In the genomic region with DNA sequence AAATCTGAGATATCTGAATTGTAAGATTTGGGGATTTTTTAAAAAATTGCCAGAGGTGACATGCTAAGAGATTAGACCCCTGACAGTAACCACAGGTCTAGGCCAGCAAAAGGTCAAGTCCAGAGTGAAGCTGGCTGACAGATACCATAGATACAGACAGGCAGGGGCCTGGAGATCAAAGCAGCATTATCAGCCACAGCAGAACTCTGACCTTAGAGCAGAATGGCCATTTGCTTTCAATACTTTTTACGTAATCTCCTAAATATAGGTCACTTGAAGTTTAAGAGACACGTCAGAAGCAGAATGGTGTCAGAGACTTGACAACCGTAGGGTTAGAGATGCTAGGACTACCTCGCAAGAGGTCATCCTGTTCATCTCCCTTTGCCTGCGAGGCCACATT, we compare ENCODE assay signal across 17 cellular contexts. TPM values are rescaled to one million over a fixed set of nuclear protein-coding genes. Genes with fewer than 3 reads are reported as not detected.
DNase-seq lines count a peak whose midpoint lies in the region; ATAC-seq and TF ChIP-seq lines count a peak whose summit lies in the region.
"Had no signal": no experiment of that assay in that cellular context is flagged by ENCODE, and none has a peak within 500 bp of the region (broad histone marks: within the 10 kb centered on the region; RNA-seq: fewer than 3 reads in every experiment).

No MANE protein-coding gene starts in this region.

- peak overlapping the region; percentile 53 for H3K27ac ChIP-seq in left ventricle myocardium inferior (replicated peaks)
- no peak overlapping the region for H3K27ac ChIP-seq in esophagus muscularis mucosa (replicated peaks in 1 of 4)
- no peak overlapping the region for H3K27ac ChIP-seq in mesendoderm (ENCODE audit: low read depth, low read length)

- TF ChIP-seq CTCF in left ventricle myocardium inferior (IDR thresholded peaks at IDR 0.05; ENCODE audit: borderline replicate concordance) (no peak), esophagus muscularis mucosa (IDR thresholded peaks at IDR 0.05) (no peak)

- H2BK120ac ChIP-seq in mesendoderm (ENCODE audit: low read depth, low read length) = no peak overlapping the region

- H3K4me1 ChIP-seq in left ventricle myocardium inferior (peaks cover 54% of the 10 kb centered on the region), esophagus muscularis mucosa (no peaks in the 10 kb centered on the region), mesendoderm (ENCODE audit: control insufficient read depth, low read depth, low read length) (no peaks in the 10 kb centered on the region)

- no peak overlapping the region for H3K56ac ChIP-seq in mesendoderm (ENCODE audit: low read length)

- no peak overlapping the region for H3K18ac ChIP-seq in mesendoderm (ENCODE audit: low read length)

- H3K4me3 ChIP-seq in left ventricle myocardium inferior (no peak overlapping the region), esophagus muscularis mucosa (no peak overlapping the region), mesendoderm (ENCODE audit: low read length) (no peak overlapping the region)

- H2AK5ac ChIP-seq in mesendoderm (ENCODE audit: low read length) = no peak overlapping the region

- no peak overlapping the region for H2BK5ac ChIP-seq in mesendoderm (ENCODE audit: low read length)

- H3K27me3 ChIP-seq in left ventricle myocardium inferior (ENCODE audit: low read depth) = no peaks in the 10 kb centered on the region
- no peaks in the 10 kb centered on the region for H3K27me3 ChIP-seq in esophagus muscularis mucosa
- no peaks in the 10 kb centered on the region for H3K27me3 ChIP-seq in mesendoderm (ENCODE audit: insufficient read depth, low read length, poor library complexity)

- no peak overlapping the region for H4K5ac ChIP-seq in mesendoderm (ENCODE audit: low read length)

- no peak overlapping the region for H3K23ac ChIP-seq in mesendoderm (ENCODE audit: low read length)

- H2BK15ac ChIP-seq in mesendoderm (replicated peaks; ENCODE audit: low read depth) = no peak overlapping the region

- no peak overlapping the region for H3K9ac ChIP-seq in mesendoderm (ENCODE audit: low read length)

- H4K8ac ChIP-seq in mesendoderm (ENCODE audit: low read depth, low read length) = no peak overlapping the region

- H3K9me3 ChIP-seq in left ventricle myocardium inferior (replicated peaks) = no peaks in the 10 kb centered on the region
- H3K9me3 ChIP-seq in esophagus muscularis mucosa = no peaks in the 10 kb centered on the region

- H3K36me3 ChIP-seq in left ventricle myocardium inferior (no peaks in the 10 kb centered on the region), esophagus muscularis mucosa (no peaks in the 10 kb centered on the region), mesendoderm (ENCODE audit: control insufficient read depth, insufficient read depth, low read length) (no peaks in the 10 kb centered on the region)

- no peak overlapping the region for H3K4ac ChIP-seq in mesendoderm (ENCODE audit: low read depth, low read length)

- H3K4me2 ChIP-seq in mesendoderm (ENCODE audit: low read length) = no peak overlapping the region

- TF ChIP-seq POLR2A in esophagus muscularis mucosa (IDR thresholded peaks at IDR 0.05; ENCODE audit: low read depth) = no peak

- 68% methylated on average over 5 of the region's 5 CpGs for WGBS in esophagus muscularis mucosa
- WGBS in mesendoderm (ENCODE audit: extremely low coverage, insufficient coverage, low lambda C conversion rate) = no CpG with 5 or more reads among the region's 5 CpGs

- no peaks in the 10 kb centered on the region for H3K79me1 ChIP-seq in mesendoderm (ENCODE audit: low read length)

- no peak for ATAC-seq in left cardiac atrium
- no peak for ATAC-seq in HG02571 (IDR thresholded peaks at IDR 0.05; ENCODE audit: unreplicated experiment)
- no peak for ATAC-seq in HG03280 (IDR thresholded peaks at IDR 0.05; ENCODE audit: unreplicated experiment)

- intact Hi-C loops in left ventricle myocardium inferior (cut with micrococcal nuclease) (no loop called here), left cardiac atrium (cut with DNase I) (no loop called here), esophagus muscularis mucosa (cut with DNase I) (no loop called here)

- DNase-seq in left ventricle myocardium inferior (no peak), left cardiac atrium (no peak), esophagus muscularis mucosa (ENCODE audit: extremely low spot score) (peak; percentile 10), mesendoderm (peak; percentile 40)
- DNase-seq: C1 segment of cervical spinal cord; Calu3; CD4-positive, alpha-beta memory T cell; COR-L47; DMS53; DND-41; GOT3; HCEC 1CT had no signal

- TF ChIP-seq EP300 in esophagus muscularis mucosa (IDR thresholded peaks at IDR 0.05) = no peak

- no peaks in the 10 kb centered on the region for H3K79me2 ChIP-seq in mesendoderm (ENCODE audit: control insufficient read depth, insufficient read depth, low read length)

RNA-seq across cellular contexts. Expression of gene RXRG, which starts 40.8 kb away (rescaled TPM):
- total RNA-seq in left ventricle myocardium inferior (9.3 TPM), left cardiac atrium (1 to 10 TPM; 2.4 to 5.3 TPM), esophagus muscularis mucosa (1 to 10 TPM; 1.7 to 3.9 (median 2.5) TPM)
- 0.32 TPM for polyA plus RNA-seq in mesendoderm (2013, experiment 1 of 2)
- 0.35 TPM for polyA plus RNA-seq in mesendoderm (2013, experiment 2 of 2)
- total RNA-seq: A172; A673; Calu3; CD4-positive, alpha-beta memory T cell had no signal
- polyA plus RNA-seq: BJ; CD4-positive, alpha-beta memory T cell had no signal

RNA-seq across cellular contexts. Expression of gene LRRC52, which starts 58.1 kb away (rescaled TPM):
- total RNA-seq in left ventricle myocardium inferior (1.8 TPM), left cardiac atrium (under 1 TPM in 1 of 2 donors, not detected in 1; 0.60 TPM), esophagus muscularis mucosa (under 1 TPM in 1 of 4 donors, not detected in 3; 0.17 TPM)
- 0.04 TPM for polyA plus RNA-seq in mesendoderm (2013, experiment 1 of 2)
- 0.03 TPM for polyA plus RNA-seq in mesendoderm (2013, experiment 2 of 2)
- total RNA-seq: A172; A673; Calu3; CD4-positive, alpha-beta memory T cell had no signal
- polyA plus RNA-seq: BJ; CD4-positive, alpha-beta memory T cell had no signal

Comparison
In these comparisons a context has a peak if more than half of its experiments do, and no peak if none do; other contexts are left out.
1. DNase-seq: peak in esophagus muscularis mucosa (single experiment) and mesendoderm (single experiment); none in left ventricle myocardium inferior (single experiment) and left cardiac atrium (single experiment).